In genomic region chr14:34713122-34713680, GRCh38 we compare ENCODE assay signal across 1 cellular context.
TF ChIP-seq lines count a peak whose summit lies in the region.

No MANE protein-coding gene starts in this region.

TF ChIP-seq in HepG2, 621 proteins besides CTCF, POLR2A, EP300 and RAD21 (continued from another document):
- no peak for TF ChIP-seq TFE3 (CRISPR knock-in tag; IDR thresholded peaks at IDR 0.05)
- TF ChIP-seq PRPF4 (IDR thresholded peaks at IDR 0.05; ENCODE audit: low read depth, low read length, poor library complexity, severe bottlenecking), result peak; percentile 53
- TF ChIP-seq ZNF660 (CRISPR knock-in tag; IDR thresholded peaks at IDR 0.05; ENCODE audit: borderline replicate concordance, low read depth), result no peak
- TF ChIP-seq PRMT3 (CRISPR knock-in tag; IDR thresholded peaks at IDR 0.05; ENCODE audit: borderline replicate concordance, low read depth), result no peak
- TF ChIP-seq NKX3-1 (CRISPR knock-in tag; IDR thresholded peaks at IDR 0.05), result 0 out of 2 replicates have a peak, but pooled peaks have one; percentile 49
- TF ChIP-seq ZNF20 (CRISPR knock-in tag; IDR thresholded peaks at IDR 0.05), result 0 out of 2 replicates have a peak, but pooled peaks have one; percentile 3
- no peak for TF ChIP-seq MXD1 (CRISPR knock-in tag; IDR thresholded peaks at IDR 0.05)
- TF ChIP-seq, protein P1, sequence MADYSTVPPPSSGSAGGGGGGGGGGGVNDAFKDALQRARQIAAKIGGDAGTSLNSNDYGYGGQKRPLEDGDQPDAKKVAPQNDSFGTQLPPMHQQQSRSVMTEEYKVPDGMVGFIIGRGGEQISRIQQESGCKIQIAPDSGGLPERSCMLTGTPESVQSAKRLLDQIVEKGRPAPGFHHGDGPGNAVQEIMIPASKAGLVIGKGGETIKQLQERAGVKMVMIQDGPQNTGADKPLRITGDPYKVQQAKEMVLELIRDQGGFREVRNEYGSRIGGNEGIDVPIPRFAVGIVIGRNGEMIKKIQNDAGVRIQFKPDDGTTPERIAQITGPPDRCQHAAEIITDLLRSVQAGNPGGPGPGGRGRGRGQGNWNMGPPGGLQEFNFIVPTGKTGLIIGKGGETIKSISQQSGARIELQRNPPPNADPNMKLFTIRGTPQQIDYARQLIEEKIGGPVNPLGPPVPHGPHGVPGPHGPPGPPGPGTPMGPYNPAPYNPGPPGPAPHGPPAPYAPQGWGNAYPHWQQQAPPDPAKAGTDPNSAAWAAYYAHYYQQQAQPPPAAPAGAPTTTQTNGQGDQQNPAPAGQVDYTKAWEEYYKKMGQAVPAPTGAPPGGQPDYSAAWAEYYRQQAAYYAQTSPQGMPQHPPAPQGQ (CRISPR knock-in tag; IDR thresholded peaks at IDR 0.05; ENCODE audit: borderline replicate concordance), result no peak
- no peak for TF ChIP-seq FOXO1 (CRISPR knock-in tag; IDR thresholded peaks at IDR 0.05)
- no peak; the same call in 1 of the 2 replicates for TF ChIP-seq ZNF549 (CRISPR knock-in tag; IDR thresholded peaks at IDR 0.05)
- TF ChIP-seq SRSF1 (optimal IDR thresholded peaks at IDR 0.05; ENCODE audit: low read depth, low read length), result no peak
- TF ChIP-seq DR1 (CRISPR knock-in tag; IDR thresholded peaks at IDR 0.05), result no peak
- peak; percentile 14; the same call in 1 of the 2 replicates for TF ChIP-seq SMAD3 (CRISPR knock-in tag; IDR thresholded peaks at IDR 0.05)
- TF ChIP-seq, protein P2, sequence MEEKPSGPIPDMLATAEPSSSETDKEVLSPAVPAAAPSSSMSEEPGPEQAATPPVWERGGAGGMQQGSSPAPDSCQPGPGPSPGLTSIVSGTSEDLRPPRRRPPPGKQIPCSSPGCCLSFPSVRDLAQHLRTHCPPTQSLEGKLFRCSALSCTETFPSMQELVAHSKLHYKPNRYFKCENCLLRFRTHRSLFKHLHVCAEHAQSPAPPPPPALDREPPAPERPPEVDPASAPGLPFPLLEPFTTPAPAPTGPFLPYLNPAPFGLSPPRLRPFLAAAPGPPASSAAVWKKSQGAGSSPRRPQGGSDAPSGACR (CRISPR knock-in tag; IDR thresholded peaks at IDR 0.05), result 0 out of 2 replicates have a peak, but pooled peaks have one; percentile 61
- no peak for TF ChIP-seq ZNF343 (CRISPR knock-in tag; IDR thresholded peaks at IDR 0.05)
- TF ChIP-seq AGO2 (optimal IDR thresholded peaks at IDR 0.05; ENCODE audit: low read depth, low read length), result no peak
- TF ChIP-seq, protein P3, sequence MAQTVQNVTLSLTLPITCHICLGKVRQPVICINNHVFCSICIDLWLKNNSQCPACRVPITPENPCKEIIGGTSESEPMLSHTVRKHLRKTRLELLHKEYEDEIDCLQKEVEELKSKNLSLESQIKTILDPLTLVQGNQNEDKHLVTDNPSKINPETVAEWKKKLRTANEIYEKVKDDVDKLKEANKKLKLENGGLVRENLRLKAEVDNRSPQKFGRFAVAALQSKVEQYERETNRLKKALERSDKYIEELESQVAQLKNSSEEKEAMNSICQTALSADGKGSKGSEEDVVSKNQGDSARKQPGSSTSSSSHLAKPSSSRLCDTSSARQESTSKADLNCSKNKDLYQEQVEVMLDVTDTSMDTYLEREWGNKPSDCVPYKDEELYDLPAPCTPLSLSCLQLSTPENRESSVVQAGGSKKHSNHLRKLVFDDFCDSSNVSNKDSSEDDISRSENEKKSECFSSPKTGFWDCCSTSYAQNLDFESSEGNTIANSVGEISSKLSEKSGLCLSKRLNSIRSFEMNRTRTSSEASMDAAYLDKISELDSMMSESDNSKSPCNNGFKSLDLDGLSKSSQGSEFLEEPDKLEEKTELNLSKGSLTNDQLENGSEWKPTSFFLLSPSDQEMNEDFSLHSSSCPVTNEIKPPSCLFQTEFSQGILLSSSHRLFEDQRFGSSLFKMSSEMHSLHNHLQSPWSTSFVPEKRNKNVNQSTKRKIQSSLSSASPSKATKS (CRISPR knock-in tag; IDR thresholded peaks at IDR 0.05), result 0 out of 2 replicates have a peak, but pooled peaks have one; percentile 13
- no peak for TF ChIP-seq TCF7 (IDR thresholded peaks at IDR 0.05; ENCODE audit: low read depth)
- TF ChIP-seq RELA (CRISPR knock-in tag; IDR thresholded peaks at IDR 0.05), result no peak
- TF ChIP-seq JUNB (CRISPR knock-in tag; IDR thresholded peaks at IDR 0.05; ENCODE audit: borderline replicate concordance), result no peak
- TF ChIP-seq TAF15 (IDR thresholded peaks at IDR 0.05; ENCODE audit: low read depth, low read length, poor library complexity, severe bottlenecking), result no peak
- no peak for TF ChIP-seq ZNF33A (CRISPR knock-in tag; IDR thresholded peaks at IDR 0.05; ENCODE audit: borderline replicate concordance)
- 0 out of 2 replicates have a peak, but pooled peaks have one; percentile 3 for TF ChIP-seq NFIC (IDR thresholded peaks at IDR 0.05; ENCODE audit: low read length)
- no peak for TF ChIP-seq CCDC6 (CRISPR knock-in tag; IDR thresholded peaks at IDR 0.05)
- no peak for TF ChIP-seq ZNF253 (CRISPR knock-in tag; IDR thresholded peaks at IDR 0.05; ENCODE audit: borderline replicate concordance)
- TF ChIP-seq EED (CRISPR knock-in tag; IDR thresholded peaks at IDR 0.05), result no peak
- TF ChIP-seq ZNF510 (CRISPR knock-in tag; IDR thresholded peaks at IDR 0.05; ENCODE audit: low read depth), result no peak
- TF ChIP-seq ZNF331 (CRISPR knock-in tag; IDR thresholded peaks at IDR 0.05), result no peak
- no peak for TF ChIP-seq KDM5A (IDR thresholded peaks at IDR 0.05; ENCODE audit: borderline replicate concordance, low read length)
- no peak for TF ChIP-seq HMGXB4 (CRISPR knock-in tag; IDR thresholded peaks at IDR 0.05; ENCODE audit: borderline replicate concordance in 1 of 2, low read depth in 1 of 2)
- no peak for TF ChIP-seq TEAD3 (CRISPR knock-in tag; optimal IDR thresholded peaks at IDR 0.05; ENCODE audit: borderline replicate concordance)
- TF ChIP-seq LCORL (IDR thresholded peaks at IDR 0.05), result no peak
- TF ChIP-seq LCORL (CRISPR knock-in tag; IDR thresholded peaks at IDR 0.05), result peak; percentile 14; the same call in 1 of the 2 replicates
- no peak for TF ChIP-seq PCBP1 (IDR thresholded peaks at IDR 0.05; ENCODE audit: borderline replicate concordance, low read depth, low read length)
- no peak for TF ChIP-seq TBL1XR1 (IDR thresholded peaks at IDR 0.05; ENCODE audit: borderline replicate concordance, low read length, partially characterized antibody)
- no peak for TF ChIP-seq BRD4 (CRISPR knock-in tag; IDR thresholded peaks at IDR 0.05)
- no peak for TF ChIP-seq ZNF569 (CRISPR knock-in tag; IDR thresholded peaks at IDR 0.05; ENCODE audit: borderline replicate concordance)
- 0 out of 2 replicates have a peak, but pooled peaks have one; percentile 31 for TF ChIP-seq ZNF724P (CRISPR knock-in tag; IDR thresholded peaks at IDR 0.05; ENCODE audit: borderline replicate concordance)
TF ChIP-seq in HepG2: peak in this region for 9.
